9 cellular contexts compared by ENCODE assay signal in genomic region chr17:58338454-58338841, GRCh38. TPM values are rescaled to one million over a fixed set of nuclear protein-coding genes. Genes with fewer than 3 reads are reported as not detected.
A peak's percentile ranks its signal among the peaks of the same experiment; 100 is the strongest.
DNase-seq lines count a peak whose midpoint lies in the region; ATAC-seq and TF ChIP-seq lines count a peak whose summit lies in the region.
"Had no signal": no experiment of that assay in that cellular context is flagged by ENCODE, and none has a peak within 500 bp of the region (broad histone marks: within the 10 kb centered on the region; RNA-seq: fewer than 3 reads in every experiment).

No MANE protein-coding gene starts in this region.

- intact Hi-C loops in heart right ventricle (cut with DNase I) (no loop called here), Right ventricle myocardium superior (cut with DNase I) (no loop called here)

- H3K4me3 ChIP-seq in heart right ventricle (peak overlapping the region in 2 of 10 donors; percentile 21 to 82), mesenchymal stem cell (ENCODE audit: insufficient read depth in 1 of 2, low read depth in 1 of 2, low read length in 2 of 2) (no peak overlapping the region), urinary bladder (ENCODE audit: low read depth, low read length) (no peak overlapping the region)

- peak overlapping the region; percentile 72 to 90 for H3K18ac ChIP-seq in mesenchymal stem cell (ENCODE audit: low read depth in 1 of 2, low read length in 2 of 2)

- peak overlapping the region; percentile 78 for H4K8ac ChIP-seq in mesenchymal stem cell (ENCODE audit: low read length)

- H2BK15ac ChIP-seq in mesenchymal stem cell (ENCODE audit: low read depth, poor library complexity, severe bottlenecking) = peak overlapping the region; percentile 73

- H3K4me1 ChIP-seq in heart right ventricle = peaks cover 0 to 93% (median 20%) of the 10 kb centered on the region in 9 donors
- peaks cover 18% of the 10 kb centered on the region for H3K4me1 ChIP-seq in mesenchymal stem cell (ENCODE audit: control insufficient read depth, insufficient read depth, low read depth, low read length)
- H3K4me1 ChIP-seq in urinary bladder (ENCODE audit: insufficient read depth) = no peaks in the 10 kb centered on the region

- H3K27me3 ChIP-seq in heart right ventricle (peaks cover 0 to 17% (median 0%) of the 10 kb centered on the region in 7 donors), mesenchymal stem cell (ENCODE audit: control insufficient read depth in 1 of 2, insufficient read depth in 1 of 2, low read length in 2 of 2) (no peaks in the 10 kb centered on the region)

- H2AFZ ChIP-seq in mesenchymal stem cell (ENCODE audit: low read depth, low read length) = peak overlapping the region; percentile 36

- H2BK12ac ChIP-seq in mesenchymal stem cell (ENCODE audit: low read length in 2 of 2) = peak overlapping the region; percentile 61 to 93

- DNase-seq in heart right ventricle = no peak
- DNase-seq in Right ventricle myocardium superior = no peak
- peak; percentile 60 to 69 for DNase-seq in activated CD4-positive, alpha-beta T cell treated with anti-CD3 and anti-CD28 coated beads, Interleukin-2, amount 50 U/mL, for 48 hours
- DNase-seq in mesenchymal stem cell = no peak
- DNase-seq in medulla oblongata (ENCODE audit: extremely low spot score) = no peak
- no peak for DNase-seq in UCSD-AML1 (lab: John Stamatoyannopoulos, UW; ENCODE audit: unreplicated experiment)
- DNase-seq: DMS79 treated with DMSO at 0.1 percent for 48 hours had no signal

- peak overlapping the region; percentile 32 to 54 for H3K4ac ChIP-seq in mesenchymal stem cell (ENCODE audit: low read depth in 1 of 2, low read length in 2 of 2)

- peak overlapping the region; percentile 55 for H4K91ac ChIP-seq in mesenchymal stem cell (ENCODE audit: low read length)

- H2BK120ac ChIP-seq in mesenchymal stem cell (ENCODE audit: low read depth, low read length) = peak overlapping the region; percentile 65

- WGBS in heart right ventricle, 2 donors = 85 to 87% methylated on average over 3 of the region's 3 CpGs
- 91% methylated on average over 3 of the region's 3 CpGs for WGBS in mesenchymal stem cell
- WGBS in urinary bladder = 79% methylated on average over 3 of the region's 3 CpGs

- H3K36me3 ChIP-seq in heart right ventricle (peaks cover 0 to under 1% (median 0%) of the 10 kb centered on the region in 9 donors), mesenchymal stem cell (ENCODE audit: control insufficient read depth in 1 of 2, insufficient read depth in 2 of 2, low read depth in 1 of 2, low read length in 2 of 2) (peaks cover under 1 to 1% of the 10 kb centered on the region in 2 experiments), urinary bladder (ENCODE audit: insufficient read depth) (no peaks in the 10 kb centered on the region)

- H2AK5ac ChIP-seq in mesenchymal stem cell (ENCODE audit: low read length, severe bottlenecking) = peak overlapping the region; percentile 57

- H3K14ac ChIP-seq in mesenchymal stem cell (ENCODE audit: low read length in 2 of 2) = peak overlapping the region in 1 of 2 experiments; percentile 44

- ATAC-seq in heart right ventricle = no peak
- ATAC-seq in Right ventricle myocardium superior (ENCODE audit: poor library complexity) = no peak
- no peak for ATAC-seq in GM21529 (IDR thresholded peaks at IDR 0.05; ENCODE audit: unreplicated experiment)

- peak overlapping the region in 7 of 10 donors; percentile 6 to 100 (median 71) for H3K27ac ChIP-seq in heart right ventricle
- peak overlapping the region; percentile 24 for H3K27ac ChIP-seq in mesenchymal stem cell (ENCODE audit: low read length, poor library complexity, severe bottlenecking)
- H3K27ac ChIP-seq in urinary bladder (ENCODE audit: low read depth) = peak overlapping the region; percentile 69

- H3K9me3 ChIP-seq in heart right ventricle (no peaks in the 10 kb centered on the region), mesenchymal stem cell (ENCODE audit: control insufficient read depth, low read length) (no peaks in the 10 kb centered on the region)

- H3K79me1 ChIP-seq in mesenchymal stem cell (replicated peaks; ENCODE audit: low read length, poor library complexity, severe bottlenecking) = no peaks in the 10 kb centered on the region

- H3K4me2 ChIP-seq in mesenchymal stem cell (ENCODE audit: low read length, poor library complexity, severe bottlenecking) = no peak overlapping the region

- TF ChIP-seq CTCF in heart right ventricle (IDR thresholded peaks at IDR 0.05) = no peak

- no peak overlapping the region for H2BK5ac ChIP-seq in mesenchymal stem cell (ENCODE audit: low read depth, low read length, poor library complexity, severe bottlenecking)

- H3K23ac ChIP-seq in mesenchymal stem cell (ENCODE audit: low read length in 2 of 2) = no peak overlapping the region

- H3K9ac ChIP-seq in mesenchymal stem cell (ENCODE audit: low read length) = peak overlapping the region; percentile 57

RNA-seq across cellular contexts. Expression of gene TSPOAP1, which starts 9.9 kb away (rescaled TPM):
- total RNA-seq in heart right ventricle (10 to 100 TPM in 8 of 10 donors, 1 to 10 TPM in 2; 6.0 to 18.7 (median 12.4) TPM), Right ventricle myocardium superior (13.6 TPM), urinary bladder (7.4 TPM)
- polyA plus RNA-seq in heart right ventricle (10 to 100 TPM in 1 of 2 donors, 1 to 10 TPM in 1; 1.6 to 35.6 TPM), urinary bladder (19.1 TPM)
- polyA plus RNA-seq in mesenchymal stem cell (2013, experiment 1 of 2) = 0.23 TPM
- 0.27 TPM for polyA plus RNA-seq in mesenchymal stem cell (2013, experiment 2 of 2)

RNA-seq across cellular contexts. Expression of gene SUPT4H1, which starts 13.6 kb away (rescaled TPM):
- total RNA-seq in heart right ventricle (10 to 100 TPM; 49.0 to 73.4 (median 59.8) TPM), Right ventricle myocardium superior (59.2 TPM), urinary bladder (41.9 TPM)
- polyA plus RNA-seq in heart right ventricle (10 to 100 TPM; 38.0 to 95.0 TPM), urinary bladder (98.3 TPM)
- polyA plus RNA-seq in mesenchymal stem cell (2013, experiment 1 of 2) = 68.0 TPM
- polyA plus RNA-seq in mesenchymal stem cell (2013, experiment 2 of 2) = 70.8 TPM

RNA-seq across cellular contexts. Expression of gene MPO, which starts 57.7 kb away (rescaled TPM):
- total RNA-seq in heart right ventricle = 1 to 10 TPM in 1 of 10 donors, under 1 TPM in 7, not detected in 2; 0.08 to 2.5 (median 0.25) TPM
- polyA plus RNA-seq in heart right ventricle = under 1 TPM; 0.07 to 0.15 TPM
- total RNA-seq in Right ventricle myocardium superior = 0.05 TPM
- not detected for polyA plus RNA-seq in mesenchymal stem cell (2013, experiment 1 of 2)
- polyA plus RNA-seq in mesenchymal stem cell (2013, experiment 2 of 2) = not detected
- total RNA-seq in urinary bladder = 1.0 TPM
- 0.30 TPM for polyA plus RNA-seq in urinary bladder

Comparison
In these comparisons a context has a peak if more than half of its experiments do, and no peak if none do; other contexts are left out.
1. DNase-seq: peak in activated CD4-positive, alpha-beta T cell treated with anti-CD3 and anti-CD28 coated beads, Interleukin-2, amount 50 U/mL, for 48 hours (2 of 2); none in heart right ventricle (0 of 2), Right ventricle myocardium superior (single experiment), mesenchymal stem cell (single experiment), medulla oblongata (single experiment) and UCSD-AML1 (single experiment).
2. Peak in every context shown above with its lines, with median percentiles within 50 percentile points of each other: H3K27ac ChIP-seq.